ENCODE assay signal across 9 cellular contexts in genomic region chr16:87344931-87345631, GRCh38. TPM values are rescaled to one million over a fixed set of nuclear protein-coding genes. Genes with fewer than 3 reads are reported as not detected.
A peak's percentile ranks its signal among the peaks of the same experiment; 100 is the strongest.
DNase-seq lines count a peak whose midpoint lies in the region; ATAC-seq and TF ChIP-seq lines count a peak whose summit lies in the region.
"Had no signal": no experiment of that assay in that cellular context is flagged by ENCODE, and none has a peak within 500 bp of the region (broad histone marks: within the 10 kb centered on the region; RNA-seq: fewer than 3 reads in every experiment).

No MANE protein-coding gene starts in this region.

- DNase-seq in activated CD8-positive, alpha-beta T cell treated with anti-CD3 and anti-CD28 coated beads, Interleukin-2, amount 10 ng/mL, durations not matched to agents 7 days and 5 days: peak; percentile 76
- DNase-seq in esophagus muscularis mucosa (ENCODE audit: extremely low spot score) (no peak), breast epithelium (ENCODE audit: low spot score in 2 of 2) (no peak), NCI-H2196 (lab: John Stamatoyannopoulos, UW; ENCODE audit: unreplicated experiment) (no peak)
- peak; percentile 40 for DNase-seq in stimulated activated CD4-positive, alpha-beta T cell treated with anti-CD3 and anti-CD28 coated beads, Interleukin-4, amount 100 ng/mL, for 24 hours

- H3K9me3 Mint-ChIP-seq in activated CD8-positive, alpha-beta T cell treated with anti-CD3 and anti-CD28 coated beads, Interleukin-2, amount 10 ng/mL, durations not matched to agents 7 days and 5 days (ENCODE audit: insufficient read depth): no peaks in the 10 kb centered on the region

- WGBS in esophagus muscularis mucosa: 75% methylated on average over 10 of the region's 17 CpGs

- peaks cover 31% of the 10 kb centered on the region for H3K36me3 Mint-ChIP-seq in activated CD8-positive, alpha-beta T cell treated with anti-CD3 and anti-CD28 coated beads, Interleukin-2, amount 10 ng/mL, durations not matched to agents 7 days and 5 days (ENCODE audit: low read depth)

- H3K36me3 ChIP-seq in esophagus muscularis mucosa (peaks cover 31 to 88% (median 70%) of the 10 kb centered on the region in 4 donors), breast epithelium (no peaks in the 10 kb centered on the region)

- H3K27ac ChIP-seq in esophagus muscularis mucosa (replicated peaks in 1 of 4) (peak overlapping the region; percentile 47 to 65 (median 57)), breast epithelium (peak overlapping the region in 1 of 2 donors; percentile 59)
- H3K27ac ChIP-seq: neutrophil had no signal

- peak overlapping the region in 2 of 4 donors; percentile 1 to 9 for H3K4me3 ChIP-seq in esophagus muscularis mucosa
- H3K4me3 ChIP-seq in breast epithelium: peak overlapping the region in 1 of 3 donors; percentile 23

- H3K27ac Mint-ChIP-seq in activated CD8-positive, alpha-beta T cell treated with anti-CD3 and anti-CD28 coated beads, Interleukin-2, amount 10 ng/mL, durations not matched to agents 7 days and 5 days: peak overlapping the region; percentile 96

- H3K4me3 Mint-ChIP-seq in activated CD8-positive, alpha-beta T cell treated with anti-CD3 and anti-CD28 coated beads, Interleukin-2, amount 10 ng/mL, durations not matched to agents 7 days and 5 days: peak overlapping the region; percentile 62

- CTCF ChIA-PET in activated CD8-positive, alpha-beta T cell treated with anti-CD3 and anti-CD28 coated beads, Interleukin-2, amount 10 ng/mL, durations not matched to agents 7 days and 5 days (lab: Charles Lee): interaction anchor here (0.9 to 1.2 kb wide), 2 partner anchors 14 to 49 kb away, joined by 3 read pairs; no protein-coding TSS in a partner anchor

- intact Hi-C loops in esophagus muscularis mucosa (cut with DNase I): no loop called here
- intact Hi-C loops in breast epithelium (cut with DNase I; ENCODE audit: low total_unique reads): no loop called here

- no peak for TF ChIP-seq POLR2A in esophagus muscularis mucosa (IDR thresholded peaks at IDR 0.05; ENCODE audit: low read depth)
- no peak for TF ChIP-seq POLR2A in breast epithelium (IDR thresholded peaks at IDR 0.05)

- TF ChIP-seq EP300 in esophagus muscularis mucosa (IDR thresholded peaks at IDR 0.05): no peak

- H3K27me3 ChIP-seq in esophagus muscularis mucosa: no peaks in the 10 kb centered on the region
- H3K27me3 ChIP-seq in breast epithelium: no peaks in the 10 kb centered on the region
- H3K27me3 ChIP-seq: neutrophil had no signal

- H3K4me1 Mint-ChIP-seq in activated CD8-positive, alpha-beta T cell treated with anti-CD3 and anti-CD28 coated beads, Interleukin-2, amount 10 ng/mL, durations not matched to agents 7 days and 5 days (ENCODE audit: low read depth): peaks cover 23% of the 10 kb centered on the region

- H3K4me1 ChIP-seq in esophagus muscularis mucosa (peaks cover 21 to 27% (median 24%) of the 10 kb centered on the region in 4 donors), breast epithelium (no peaks in the 10 kb centered on the region)

- TF ChIP-seq CTCF in esophagus muscularis mucosa (IDR thresholded peaks at IDR 0.05): no peak
- TF ChIP-seq CTCF in breast epithelium (IDR thresholded peaks at IDR 0.05): no peak

- POLR2A ChIA-PET in activated CD8-positive, alpha-beta T cell treated with anti-CD3 and anti-CD28 coated beads, Interleukin-2, amount 10 ng/mL, durations not matched to agents 7 days and 5 days (lab: Charles Lee): interaction anchor here (0.8 kb wide), 2 partner anchors 13 to 38 kb away, joined by 6 to 7 read pairs; partner anchors contain the start of gene FBXO31

- no peaks in the 10 kb centered on the region for H3K9me3 ChIP-seq in esophagus muscularis mucosa
- H3K9me3 ChIP-seq in breast epithelium: no peaks in the 10 kb centered on the region
- H3K9me3 ChIP-seq: neutrophil had no signal

- ATAC-seq in GM19438 (IDR thresholded peaks at IDR 0.05; ENCODE audit: low read depth, unreplicated experiment): peak; percentile 85
- ATAC-seq in activated CD8-positive, alpha-beta T cell treated with anti-CD3 and anti-CD28 coated beads, Interleukin-2, amount 10 ng/mL, durations not matched to agents 7 days and 5 days: peak; percentile 81
- ATAC-seq in GM21526 (IDR thresholded peaks at IDR 0.05; ENCODE audit: low FRiP score, unreplicated experiment): no peak
- ATAC-seq in GM21723 (IDR thresholded peaks at IDR 0.05; ENCODE audit: unreplicated experiment): no peak

- no peaks in the 10 kb centered on the region for H3K27me3 Mint-ChIP-seq in activated CD8-positive, alpha-beta T cell treated with anti-CD3 and anti-CD28 coated beads, Interleukin-2, amount 10 ng/mL, durations not matched to agents 7 days and 5 days (ENCODE audit: low read depth)

RNA-seq across cellular contexts. Expression of gene C16orf95, which starts 27.9 kb away (rescaled TPM):
- 1 to 10 TPM; 7.2 to 9.4 TPM for total RNA-seq in activated CD8-positive, alpha-beta T cell treated with anti-CD3 and anti-CD28 coated beads, Interleukin-2, amount 10 ng/mL, durations not matched to agents 7 days and 5 days
- total RNA-seq in esophagus muscularis mucosa (1 to 10 TPM in 3 of 4 donors, under 1 TPM in 1; 0.50 to 3.2 (median 1.8) TPM), breast epithelium (1 to 10 TPM in 2 of 3 donors, not detected in 1; 2.0 to 3.8 TPM)

RNA-seq across cellular contexts. Expression of gene FBXO31, which starts 38.5 kb away (rescaled TPM):
- total RNA-seq in activated CD8-positive, alpha-beta T cell treated with anti-CD3 and anti-CD28 coated beads, Interleukin-2, amount 10 ng/mL, durations not matched to agents 7 days and 5 days: 10 to 100 TPM; 29.3 to 30.1 TPM
- 100 to 1,000 TPM in 2 of 4 donors, 10 to 100 TPM in 2; 68.8 to 173 (median 102) TPM for total RNA-seq in esophagus muscularis mucosa
- total RNA-seq in breast epithelium: 10 to 100 TPM; 43.0 to 74.7 (median 67.4) TPM

RNA-seq across cellular contexts. Expression of gene MAP1LC3B, which starts 47.1 kb away (rescaled TPM):
- total RNA-seq in activated CD8-positive, alpha-beta T cell treated with anti-CD3 and anti-CD28 coated beads, Interleukin-2, amount 10 ng/mL, durations not matched to agents 7 days and 5 days: 10 to 100 TPM; 40.2 to 45.3 TPM
- 10 to 100 TPM; 49.4 to 70.6 (median 57.9) TPM for total RNA-seq in esophagus muscularis mucosa
- 10 to 100 TPM; 58.0 to 72.3 (median 69.1) TPM for total RNA-seq in breast epithelium

Comparison
In these comparisons a context has a peak if more than half of its experiments do, and no peak if none do; other contexts are left out.
1. ATAC-seq: peak in GM19438 (single experiment) and activated CD8-positive, alpha-beta T cell treated with anti-CD3 and anti-CD28 coated beads, Interleukin-2, amount 10 ng/mL, durations not matched to agents 7 days and 5 days (single experiment); none in GM21526 (single experiment) and GM21723 (single experiment).
2. DNase-seq: peak in activated CD8-positive, alpha-beta T cell treated with anti-CD3 and anti-CD28 coated beads, Interleukin-2, amount 10 ng/mL, durations not matched to agents 7 days and 5 days (single experiment) and stimulated activated CD4-positive, alpha-beta T cell treated with anti-CD3 and anti-CD28 coated beads, Interleukin-4, amount 100 ng/mL, for 24 hours (single experiment); none in esophagus muscularis mucosa (single experiment), breast epithelium (0 of 2) and NCI-H2196 (single experiment).